In genomic region chr12:79299447-79300198, GRCh38 we compare ENCODE assay signal across 27 cellular contexts.
"Had no signal": no experiment of that assay in that cellular context is flagged by ENCODE, and none has a peak within 500 bp of the region (broad histone marks: within the 10 kb centered on the region; RNA-seq: fewer than 3 reads in every experiment).

No MANE protein-coding gene starts in this region.

- H3K4me3 Mint-ChIP-seq: activated CD8-positive, alpha-beta T cell treated with anti-CD3 and anti-CD28 coated beads, Interleukin-2, amount 10 ng/mL, durations not matched to agents 7 days and 5 days; activated naive CD8-positive, alpha-beta T cell treated with anti-CD3 and anti-CD28 coated beads, Interleukin-2, amount 10 ng/mL, durations not matched to agents 7 days and 5 days had no signal

- H3K4me1 Mint-ChIP-seq: activated naive CD8-positive, alpha-beta T cell treated with anti-CD3 and anti-CD28 coated beads, Interleukin-2, amount 10 ng/mL, durations not matched to agents 7 days and 5 days had no signal

- H3K9me3 ChIP-seq: adrenal gland, Peyer's patch, SJSA1 had no signal

- H3K4me1 ChIP-seq: adrenal gland, Peyer's patch, SJSA1 had no signal

- ATAC-seq: activated CD4-positive, CD25-positive, alpha-beta regulatory T cell treated with anti-CD3 and anti-CD28 coated beads, Interleukin-2, amount 50 U/mL, for 24 hours; activated CD8-positive, alpha-beta T cell treated with anti-CD3 and anti-CD28 coated beads, Interleukin-2, amount 10 ng/mL, durations not matched to agents 7 days and 5 days; SK-N-SH treated with all-trans-retinoic acid at 6 μM for 48 hours had no signal

- H3K27ac ChIP-seq: adrenal gland, Peyer's patch, RWPE1, SJSA1 had no signal

- H3K27me3 Mint-ChIP-seq: activated naive CD8-positive, alpha-beta T cell treated with anti-CD3 and anti-CD28 coated beads, Interleukin-2, amount 10 ng/mL, durations not matched to agents 7 days and 5 days had no signal

- H3K36me3 ChIP-seq: adrenal gland, Peyer's patch had no signal

- H3K27me3 ChIP-seq: adrenal gland, Peyer's patch, SJSA1 had no signal

- H3K9me3 Mint-ChIP-seq: activated naive CD8-positive, alpha-beta T cell treated with anti-CD3 and anti-CD28 coated beads, Interleukin-2, amount 10 ng/mL, durations not matched to agents 7 days and 5 days had no signal

- FAIRE-seq: bronchial epithelial cell had no signal

- H3K27ac Mint-ChIP-seq: activated CD8-positive, alpha-beta T cell treated with anti-CD3 and anti-CD28 coated beads, Interleukin-2, amount 10 ng/mL, durations not matched to agents 7 days and 5 days; activated naive CD8-positive, alpha-beta T cell treated with anti-CD3 and anti-CD28 coated beads, Interleukin-2, amount 10 ng/mL, durations not matched to agents 7 days and 5 days had no signal

- H3K36me3 Mint-ChIP-seq: activated naive CD8-positive, alpha-beta T cell treated with anti-CD3 and anti-CD28 coated beads, Interleukin-2, amount 10 ng/mL, durations not matched to agents 7 days and 5 days had no signal

- DNase-seq: activated CD4-positive, alpha-beta T cell treated with anti-CD3 and anti-CD28 coated beads for 4 hours; activated CD8-positive, alpha-beta memory T cell treated with anti-CD3 and anti-CD28 coated beads, Interleukin-2, amount 50 U/mL, for 48 hours; activated CD8-positive, alpha-beta T cell treated with anti-CD3 and anti-CD28 coated beads, Interleukin-2, amount 10 ng/mL, durations not matched to agents 7 days and 5 days; activated naive CD4-positive, alpha-beta T cell treated with anti-CD3 and anti-CD28 coated beads, Interleukin-2, amount 50 U/mL, for 16 hours; activated naive CD8-positive, alpha-beta T cell treated with anti-CD3 and anti-CD28 coated beads, Interleukin-2, amount 10 ng/mL, durations not matched to agents 7 days and 5 days; activated T-cell treated with anti-CD3 and anti-CD28 coated beads, Interleukin-2, amount 50 U/mL, for 1 hour; adrenal gland; anterior cingulate cortex; central memory CD4-positive, alpha-beta T cell; NCI-H1092; NCI-H1417 treated with DMSO at 0.1 percent for 48 hours; NCI-H1694; NCI-H2029; NCI-H2107; NCI-H2171 treated with DMSO at 0.1 percent for 48 hours; NCI-H510A; NCI-H526 treated with DMSO at 0.1 percent for 48 hours; NCI-H82; OCI-M1; Peyer's patch; Right ventricle myocardium superior; SW 1271 had no signal

- H3K4me3 ChIP-seq: adrenal gland, Peyer's patch, SJSA1 had no signal
